22 cellular contexts compared by ENCODE assay signal in the genomic region with DNA sequence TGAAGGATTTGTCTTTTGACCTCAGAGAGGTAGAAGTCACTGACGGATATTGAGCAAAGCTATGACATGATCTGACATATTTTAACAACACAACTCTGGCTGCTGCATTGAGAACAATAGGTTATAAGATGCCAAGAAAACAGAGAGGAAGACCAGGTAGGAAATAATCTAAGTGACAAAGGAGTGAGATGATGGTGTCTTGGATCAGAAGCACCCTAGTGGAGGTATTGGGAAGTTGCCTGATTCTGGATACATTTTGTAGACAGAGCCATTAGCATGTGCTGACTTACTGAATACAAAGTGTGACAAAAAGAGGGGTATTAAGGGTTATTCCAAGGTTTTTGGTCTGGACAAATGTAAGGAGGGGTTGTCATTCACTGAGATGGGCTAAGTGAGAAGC.
A peak's percentile ranks its signal among the peaks of the same experiment; 100 is the strongest.
DNase-seq lines count a peak whose midpoint lies in the region; ATAC-seq and TF ChIP-seq lines count a peak whose summit lies in the region.
"Had no signal": no experiment of that assay in that cellular context is flagged by ENCODE, and none has a peak within 500 bp of the region (broad histone marks: within the 10 kb centered on the region; RNA-seq: fewer than 3 reads in every experiment).

No MANE protein-coding gene starts in this region.

- H3K9ac ChIP-seq in colonic mucosa (ENCODE audit: low read depth in 2 of 2, low read length in 2 of 2) = no peak overlapping the region
- H3K9ac ChIP-seq: GM23248, parathyroid adenoma had no signal

- TF ChIP-seq CTCF in kidney epithelial cell (IDR thresholded peaks at IDR 0.05; ENCODE audit: insufficient read depth, low read length, poor library complexity, severe bottlenecking) (peak; percentile 10), colonic mucosa (IDR thresholded peaks at IDR 0.05) (no peak), gastrocnemius medialis (IDR thresholded peaks at IDR 0.05 in 4 of 5, conservative IDR thresholded peaks at IDR 0.05 in 1 of 5) (no peak)

- DNase-seq in AML-193 (lab: John Stamatoyannopoulos, UW) (peak; percentile 1 to 6), H7 (peak; percentile 16), RKO (ENCODE audit: low spot score) (peak; percentile 7), kidney epithelial cell (ENCODE audit: low read depth) (no peak), globus pallidus (ENCODE audit: low spot score) (no peak), epidermal melanocyte (ENCODE audit: insufficient read length, low spot score) (no peak), colonic mucosa (no peak), gastrocnemius medialis (no peak)
- DNase-seq: cerebellar nuclear complex; effector CD8-positive, alpha-beta T cell; GM23248; heart right ventricle; kidney; mesenchymal stem cell; MG63; naive thymus-derived CD8-positive, alpha-beta T cell; NCI-H187; NCI-H446; SHP77 treated with DMSO at 0.1 percent for 48 hours; sigmoid colon; stimulated activated naive B cell treated with anti-CD40 and anti-IgM and Interleukin-4, amounts not matched to agents 10 μg/mL and 1 μg/mL and 100 μg/mL, for 72 hours had no signal

- H3K27me3 ChIP-seq in H7 (ENCODE audit: control insufficient read depth, insufficient read depth, low read length) = no peaks in the 10 kb centered on the region
- no peaks in the 10 kb centered on the region for H3K27me3 ChIP-seq in kidney epithelial cell (ENCODE audit: control insufficient read depth, insufficient read depth, low read length)
- no peaks in the 10 kb centered on the region for H3K27me3 ChIP-seq in colonic mucosa
- no peaks in the 10 kb centered on the region for H3K27me3 ChIP-seq in gastrocnemius medialis
- H3K27me3 ChIP-seq: heart right ventricle, MG63, sigmoid colon had no signal

- H3K4me3 ChIP-seq in H7 (ENCODE audit: insufficient read depth, low read depth, low read length) (no peak overlapping the region), kidney epithelial cell (ENCODE audit: low read depth, low read length) (no peak overlapping the region), colonic mucosa (no peak overlapping the region), gastrocnemius medialis (no peak overlapping the region)
- H3K4me3 ChIP-seq: GM23248, heart right ventricle, MG63, sigmoid colon had no signal

- intact Hi-C loops in colonic mucosa (cut with DNase I) = no loop called here
- intact Hi-C loops in gastrocnemius medialis (cut with DNase I; ENCODE audit: low total_unique reads) = no loop called here

- H3K9me3 ChIP-seq in colonic mucosa (no peaks in the 10 kb centered on the region), gastrocnemius medialis (no peaks in the 10 kb centered on the region)
- H3K9me3 ChIP-seq: MG63, sigmoid colon had no signal

- no peak overlapping the region for H3K27ac ChIP-seq in colonic mucosa
- H3K27ac ChIP-seq in gastrocnemius medialis = no peak overlapping the region
- H3K27ac ChIP-seq: GM23248, heart right ventricle, parathyroid adenoma, sigmoid colon had no signal

- no peak for ATAC-seq in gastrocnemius medialis
- ATAC-seq: heart right ventricle; naive thymus-derived CD8-positive, alpha-beta T cell; stimulated activated naive B cell treated with anti-CD40 and anti-IgM and Interleukin-4, amounts not matched to agents 10 μg/mL and 1 μg/mL and 100 μg/mL, for 72 hours had no signal

- no peak for TF ChIP-seq POLR2A in gastrocnemius medialis (IDR thresholded peaks at IDR 0.05)

- in situ Hi-C loops in gastrocnemius medialis (cut with MboI; ENCODE audit: low sequenced_read_pairs in 4 of 4) = no loop called here

- H3K4me1 ChIP-seq in colonic mucosa (no peaks in the 10 kb centered on the region), gastrocnemius medialis (no peaks in the 10 kb centered on the region)
- H3K4me1 ChIP-seq: heart right ventricle, parathyroid adenoma, sigmoid colon had no signal

- H3K36me3 ChIP-seq in H7 (replicated peaks; ENCODE audit: control insufficient read depth, insufficient read depth, low read length) = no peaks in the 10 kb centered on the region
- no peaks in the 10 kb centered on the region for H3K36me3 ChIP-seq in kidney epithelial cell (ENCODE audit: control insufficient read depth, insufficient read depth, low read length)
- no peaks in the 10 kb centered on the region for H3K36me3 ChIP-seq in colonic mucosa
- no peaks in the 10 kb centered on the region for H3K36me3 ChIP-seq in gastrocnemius medialis
- H3K36me3 ChIP-seq: heart right ventricle, MG63, sigmoid colon had no signal

Comparison
In these comparisons a context has a peak if more than half of its experiments do, and no peak if none do; other contexts are left out.
1. DNase-seq: peak in AML-193 (2 of 2), H7 (single experiment) and RKO (single experiment); none in kidney epithelial cell (single experiment), globus pallidus (single experiment), epidermal melanocyte (single experiment), colonic mucosa (single experiment) and gastrocnemius medialis (0 of 2).